In genomic region chr11:122214080-122214479, GRCh38 we compare ENCODE assay signal across 25 cellular contexts.
"Had no signal": no experiment of that assay in that cellular context is flagged by ENCODE, and none has a peak within 500 bp of the region (broad histone marks: within the 10 kb centered on the region; RNA-seq: fewer than 3 reads in every experiment).

No MANE protein-coding gene starts in this region.

- H3K4me3 Mint-ChIP-seq: activated naive CD8-positive, alpha-beta T cell; activated T-helper 17 cell treated with anti-CD3 and anti-CD28 coated beads, Interleukin-2, amount 50 U/mL, for 72 hours; natural killer cell; stimulated activated effector memory CD8-positive, alpha-beta T cell treated with anti-CD3 and anti-CD28 coated beads, Interleukin-12 subunit alpha, Interleukin-12 subunit beta, amount 100 ng/mL, for 72 hours; stimulated activated naive CD8-positive, alpha-beta T cell treated with anti-CD3 and anti-CD28 coated beads, Interleukin-15, amount 100 ng/mL, for 72 hours had no signal

- DNase-seq: activated CD4-positive, alpha-beta T cell treated with anti-CD3 and anti-CD28 coated beads for 1 hour; activated T-cell treated with anti-CD3 and anti-CD28 coated beads, Interleukin-2, amount 50 U/mL, for 1 hour; body of pancreas; gastrocnemius medialis; hippocampal formation; kidney glomerular epithelial cell; left ventricle myocardium superior; mammary epithelial cell; midbrain; natural killer cell; pancreas; psoas muscle; right cardiac atrium; stimulated activated CD4-positive, alpha-beta T cell treated with anti-CD3 and anti-CD28 coated beads, Interleukin-2, amount 100 ng/mL, for 24 hours; stimulated activated naive CD8-positive, alpha-beta T cell treated with anti-CD3 and anti-CD28 coated beads, Interleukin-15, amount 100 ng/mL, for 72 hours; upper lobe of left lung; WERI-Rb-1 had no signal

- H3K9me3 Mint-ChIP-seq: activated T-helper 17 cell treated with anti-CD3 and anti-CD28 coated beads, Interleukin-2, amount 50 U/mL, for 72 hours; natural killer cell; stimulated activated naive CD8-positive, alpha-beta T cell treated with anti-CD3 and anti-CD28 coated beads, Interleukin-15, amount 100 ng/mL, for 72 hours had no signal

- H3K9me3 ChIP-seq: body of pancreas, esophagus muscularis mucosa, gastrocnemius medialis, neutrophil, pancreas, psoas muscle, suprapubic skin, upper lobe of left lung had no signal

- H3K27me3 ChIP-seq: body of pancreas, esophagus muscularis mucosa, gastrocnemius medialis, neutrophil, pancreas, suprapubic skin, upper lobe of left lung had no signal

- H3K36me3 Mint-ChIP-seq: activated naive CD8-positive, alpha-beta T cell; natural killer cell; stimulated activated effector memory CD8-positive, alpha-beta T cell treated with anti-CD3 and anti-CD28 coated beads, Interleukin-12 subunit alpha, Interleukin-12 subunit beta, amount 100 ng/mL, for 72 hours had no signal

- H3K27ac ChIP-seq: body of pancreas, neutrophil, pancreas, psoas muscle, skin epidermis, upper lobe of left lung, WERI-Rb-1 had no signal

- H3K27ac Mint-ChIP-seq: activated naive CD8-positive, alpha-beta T cell; activated T-helper 17 cell treated with anti-CD3 and anti-CD28 coated beads, Interleukin-2, amount 50 U/mL, for 72 hours; natural killer cell; stimulated activated effector memory CD8-positive, alpha-beta T cell treated with anti-CD3 and anti-CD28 coated beads, Interleukin-12 subunit alpha, Interleukin-12 subunit beta, amount 100 ng/mL, for 72 hours; stimulated activated naive CD8-positive, alpha-beta T cell treated with anti-CD3 and anti-CD28 coated beads, Interleukin-15, amount 100 ng/mL, for 72 hours had no signal

- ATAC-seq: activated T-helper 17 cell treated with anti-CD3 and anti-CD28 coated beads, Interleukin-2, amount 50 U/mL, for 72 hours; body of pancreas; gastrocnemius medialis; left ventricle myocardium superior; natural killer cell; pancreas; psoas muscle; right cardiac atrium; SK-N-SH treated with all-trans-retinoic acid at 6 μM for 48 hours; stimulated activated effector memory CD8-positive, alpha-beta T cell treated with anti-CD3 and anti-CD28 coated beads, Interleukin-12 subunit alpha, Interleukin-12 subunit beta, amount 100 ng/mL, for 72 hours; stimulated activated naive CD8-positive, alpha-beta T cell treated with anti-CD3 and anti-CD28 coated beads, Interleukin-15, amount 100 ng/mL, for 72 hours had no signal

- H3K4me1 Mint-ChIP-seq: activated T-helper 17 cell treated with anti-CD3 and anti-CD28 coated beads, Interleukin-2, amount 50 U/mL, for 72 hours; natural killer cell; stimulated activated effector memory CD8-positive, alpha-beta T cell treated with anti-CD3 and anti-CD28 coated beads, Interleukin-12 subunit alpha, Interleukin-12 subunit beta, amount 100 ng/mL, for 72 hours; stimulated activated naive CD8-positive, alpha-beta T cell treated with anti-CD3 and anti-CD28 coated beads, Interleukin-15, amount 100 ng/mL, for 72 hours had no signal

- H3K4me3 ChIP-seq: body of pancreas, esophagus muscularis mucosa, gastrocnemius medialis, pancreas, psoas muscle, skin epidermis, suprapubic skin, upper lobe of left lung had no signal

- H3K36me3 ChIP-seq: esophagus muscularis mucosa, gastrocnemius medialis, neutrophil, pancreas, suprapubic skin, upper lobe of left lung, WERI-Rb-1 had no signal
